10 cellular contexts compared by ENCODE assay signal in the genomic region with DNA sequence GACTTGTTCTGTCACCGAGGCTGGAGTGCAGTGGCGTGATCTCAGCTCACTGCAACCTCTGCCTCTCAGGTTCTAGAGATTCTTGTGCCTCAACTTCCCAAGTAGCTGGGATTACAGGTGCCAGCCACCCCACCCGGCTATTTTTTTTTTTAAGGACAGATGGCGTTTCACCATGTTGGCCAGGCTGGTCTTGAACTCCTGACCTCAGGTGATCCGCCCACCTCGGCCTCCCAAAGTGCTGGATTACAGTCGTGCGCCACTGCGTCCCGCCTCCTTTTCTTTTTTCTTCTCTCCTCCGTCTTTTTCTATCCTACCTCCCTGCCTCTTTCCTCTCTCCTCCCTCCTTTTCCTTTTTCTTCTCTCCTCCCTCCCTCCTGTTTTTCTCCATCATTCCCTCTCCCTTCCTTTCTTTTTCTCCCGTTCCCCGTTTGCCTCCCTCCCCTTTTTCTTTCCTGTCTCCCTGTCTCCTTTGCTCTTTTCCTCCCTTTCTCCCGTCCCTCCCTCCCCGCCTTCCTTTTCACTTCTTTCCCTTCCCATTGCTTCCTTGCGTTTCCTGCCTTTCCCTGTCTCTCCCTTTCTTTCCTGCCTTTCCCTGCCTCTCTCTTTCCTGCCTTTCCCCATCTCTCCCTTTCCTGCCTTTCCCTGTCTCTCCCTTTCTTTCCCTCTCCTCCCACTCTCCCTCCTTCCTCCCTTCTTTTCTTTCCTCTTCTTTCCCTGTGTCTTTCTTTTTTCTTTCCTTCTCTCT. TPM values are rescaled to one million over a fixed set of nuclear protein-coding genes. Genes with fewer than 3 reads are reported as not detected.
A peak's percentile ranks its signal among the peaks of the same experiment; 100 is the strongest.
DNase-seq lines count a peak whose midpoint lies in the region; ATAC-seq, FAIRE-seq and TF ChIP-seq lines count a peak whose summit lies in the region.
"Had no signal": no experiment of that assay in that cellular context is flagged by ENCODE, and none has a peak within 500 bp of the region (broad histone marks: within the 10 kb centered on the region; RNA-seq: fewer than 3 reads in every experiment).

No MANE protein-coding gene starts in this region.

- peaks cover 16% of the 10 kb centered on the region; the same call in 1 of the 2 replicates for H4K20me1 ChIP-seq in GM12878 (ENCODE audit: control insufficient read depth, insufficient read depth)

- in situ Hi-C loops in GM12878 (cut with MboI): no loop called here

- peak overlapping the region; percentile 38 for H3K4me2 ChIP-seq in GM12878 (ENCODE audit: control insufficient read depth, insufficient read depth)

- no peak for TF ChIP-seq RAD21 in GM12878 (IDR thresholded peaks at IDR 0.05; ENCODE audit: insufficient read depth, low read depth, low read length)

- TF ChIP-seq POLR2A in GM12878 (IDR thresholded peaks at IDR 0.05; ENCODE audit: low read depth, low read length): no peak

- intact Hi-C loops in A673 (cut with micrococcal nuclease; ENCODE audit: unreplicated experiment) (loop anchor here (2.0 kb wide), 1 partner anchor 59 kb away; the partner anchor contains the start of gene ASMTL), GM12878 (cut with micrococcal nuclease; ENCODE audit: unreplicated experiment) (loop anchor here (2.0 kb wide), 2 partner anchors 71 to 147 kb away; no protein-coding TSS in a partner anchor), mucosa of descending colon (cut with DNase I, micrococcal nuclease) (no loop called here)

- POLR2A ChIA-PET in A673 (lab: Charles Lee; ENCODE audit: low non-redundant PET): no interaction called here
- POLR2A ChIA-PET in GM12878 (lab: Charles Lee): no interaction called here

- 89% methylated on average over 11 of the region's 16 CpGs for WGBS in GM12878 (ENCODE audit: insufficient coverage, insufficient replicate concordance, low lambda C conversion rate, missing lambda C conversion rate)

- H3K4me3 ChIP-seq in A673 (ENCODE audit: low read depth, low read length, poor library complexity, severe bottlenecking) (peak overlapping the region; percentile 100), HUES6 (ENCODE audit: low read depth, low read length) (peak overlapping the region; percentile 99; the same call in 1 of the 2 replicates), GM12878 (peak overlapping the region; percentile 75; the same call in 1 of the 2 replicates), mucosa of descending colon (no peak overlapping the region)

- ATAC-seq in GM12878 (no peak), mucosa of descending colon (no peak), GM18511 (IDR thresholded peaks at IDR 0.05; ENCODE audit: unreplicated experiment) (no peak), GM19452 (IDR thresholded peaks at IDR 0.05; ENCODE audit: unreplicated experiment) (no peak), HG03175 (IDR thresholded peaks at IDR 0.05; ENCODE audit: unreplicated experiment) (no peak)

- H3K79me2 ChIP-seq in GM12878 (ENCODE audit: control insufficient read depth, insufficient read depth, low read length): peaks cover 60% of the 10 kb centered on the region

- SMC1A ChIA-PET in GM12878 (lab: Charles Lee; ENCODE audit: uncharacterized antibody, unreplicated experiment): no interaction called here

- TF ChIP-seq CTCF in A673 (conservative IDR thresholded peaks at IDR 0.05; ENCODE audit: low read depth, low read length) (no peak), GM12878 (IDR thresholded peaks at IDR 0.05 in 2 of 3, conservative IDR thresholded peaks at IDR 0.05 in 1 of 3; ENCODE audit: control insufficient read depth in 2 of 3, extremely low read depth in 1 of 3, insufficient read depth in 1 of 3, low read depth in 3 of 3, low read length in 3 of 3) (no peak), mucosa of descending colon (IDR thresholded peaks at IDR 0.05) (no peak)

- H3K27ac ChIP-seq in A673 (ENCODE audit: low read depth, low read length, poor library complexity, severe bottlenecking): peak overlapping the region; percentile 72
- no peak overlapping the region for H3K27ac ChIP-seq in HUES6 (ENCODE audit: low read depth, low read length)
- no peak overlapping the region for H3K27ac ChIP-seq in GM12878 (ENCODE audit: control insufficient read depth, insufficient read depth)

- H3K27me3 ChIP-seq in A673 (replicated peaks; ENCODE audit: insufficient read depth, low read depth, low read length, poor library complexity) (no peaks in the 10 kb centered on the region), HUES6 (ENCODE audit: control insufficient read depth, insufficient read depth, low read length) (no peaks in the 10 kb centered on the region), GM12878 (replicated peaks in 1 of 2; ENCODE audit: control insufficient read depth in 2 of 2, insufficient read depth in 2 of 2, low read length in 1 of 2) (no peaks in the 10 kb centered on the region)

- RAD21 ChIA-PET in GM12878 (lab: Charles Lee; ENCODE audit: unreplicated experiment): no interaction called here

- H3K36me3 ChIP-seq in A673 (ENCODE audit: insufficient read depth, low read length, poor library complexity, severe bottlenecking): peaks cover 28% of the 10 kb centered on the region
- H3K36me3 ChIP-seq in HUES6 (ENCODE audit: control insufficient read depth, insufficient read depth, low read length): peaks cover 59% of the 10 kb centered on the region
- peaks cover 7 to 17% of the 10 kb centered on the region in 2 experiments; a peak in 3 of 4 replicates for H3K36me3 ChIP-seq in GM12878 (ENCODE audit: control insufficient read depth in 2 of 2, insufficient read depth in 2 of 2, low read length in 1 of 2)
- H3K36me3 ChIP-seq in mucosa of descending colon (ENCODE audit: low read depth): peaks cover 3% of the 10 kb centered on the region

- no peak for FAIRE-seq in GM12878 (lab: Jason Lieb, UNC)

- H2AFZ ChIP-seq in GM12878 (ENCODE audit: control insufficient read depth, low read depth, low read length): no peak overlapping the region

- CTCF ChIA-PET in A673 (lab: Charles Lee): no interaction called here
- CTCF ChIA-PET in GM12878 (lab: Yijun Ruan, JAX): no interaction called here

- H3K9me3 ChIP-seq in A673 (ENCODE audit: low read depth, low read length, poor library complexity, severe bottlenecking): no peaks in the 10 kb centered on the region
- H3K9me3 ChIP-seq in HUES6 (ENCODE audit: control insufficient read depth, insufficient read depth, low read depth, low read length): no peaks in the 10 kb centered on the region
- no peaks in the 10 kb centered on the region for H3K9me3 ChIP-seq in GM12878 (replicated peaks; ENCODE audit: control insufficient read depth, insufficient read depth, low read length)
- no peaks in the 10 kb centered on the region for H3K9me3 ChIP-seq in mucosa of descending colon

- DNase-seq in A673 (ENCODE audit: low spot score) (no peak), GM12878 (ENCODE audit: low read depth, low spot score) (no peak), mucosa of descending colon (peak in 2 of 3 donors; percentile 20 to 33), ureter (ENCODE audit: low spot score) (no peak)
- DNase-seq: midbrain, T-helper 9 cell had no signal

- peak overlapping the region; percentile 27 for H3K9ac ChIP-seq in HUES6 (ENCODE audit: low read length)
- no peak overlapping the region; the same call in 1 of the 2 replicates for H3K9ac ChIP-seq in GM12878 (ENCODE audit: control insufficient read depth, insufficient read depth, low read length)

- BruUV-seq in A673 (replicated peaks; lab: Mats Ljungman, UMichigan) (no TSS peak), GM12878 (replicated peaks; lab: Mats Ljungman, UMichigan) (no TSS peak)

- H3K4me1 ChIP-seq in A673 (ENCODE audit: insufficient read depth, low read length, poor library complexity, severe bottlenecking) (peaks cover 28% of the 10 kb centered on the region), HUES6 (ENCODE audit: control insufficient read depth, insufficient read depth, low read length) (peaks cover 11% of the 10 kb centered on the region), GM12878 (ENCODE audit: control insufficient read depth, insufficient read depth, low read length) (peaks cover 8% of the 10 kb centered on the region), mucosa of descending colon (ENCODE audit: low read depth) (peaks cover 17% of the 10 kb centered on the region)

- TF ChIP-seq EP300 in GM12878 (IDR thresholded peaks at IDR 0.05; ENCODE audit: borderline replicate concordance in 1 of 2, control insufficient read depth in 1 of 2, low read depth in 2 of 2, low read length in 2 of 2): no peak

RNA-seq across cellular contexts. Expression of gene SLC25A6, which starts 2.1 kb away (rescaled TPM):
- total RNA-seq in A673 (2021) (423 and 432 TPM in 2 replicates), GM12878 (2014; rRNA removed) (225 and 293 TPM in 2 replicates), GM12878 (2014; rRNA removed; fragmentation: Illumina TruSeq; extraction: Trizol) (261 and 287 TPM in 2 replicates), GM12878 (2021) (632 and 654 TPM in 2 replicates), mucosa of descending colon (100 to 1,000 TPM; 435 to 455 (median 450) TPM), ureter (391 TPM)
- total RNA-seq in GM12878 (2013; cell fraction: nucleolus; rRNA removed): 200 and 249 TPM in 2 replicates
- polyA plus RNA-seq in GM12878 (2011; ENCODE audit: low read depth): 286 TPM
- polyA plus RNA-seq in GM12878 (2011; rRNA removed) (157 and 352 TPM in 2 replicates), GM12878 (2014; fragmentation: Illumina TruSeq; extraction: Trizol) (34.2 and 187 TPM in 2 replicates), GM12878 (2014; fragmentation: Nextera tagmentation; extraction: Ambion mirVana) (100 to 1,000 TPM in 1 of 2 experiments, 10 to 100 TPM in 1; 61.9 to 127 TPM), GM12878 (2014; rRNA removed) (642 and 753 TPM in 2 replicates), GM12878 (2016; fragmentation: Nextera tagmentation; extraction: Ambion mirVana) (100 to 1,000 TPM; 447 to 454 TPM)
- polyA plus RNA-seq in GM12878 (2011; cell fraction: cytosol; rRNA removed): 683 and 869 TPM in 2 replicates
- 295 and 304 TPM in 2 replicates for polyA plus RNA-seq in GM12878 (2011; cell fraction: nucleus; rRNA removed)
- polyA plus RNA-seq in GM12878 (2012): 757 and 810 TPM in 2 replicates
- 274 and 515 TPM in 2 replicates for polyA minus RNA-seq in GM12878 (2011; rRNA and poly(A)+ RNA removed)
- 253 and 254 TPM in 2 replicates for polyA minus RNA-seq in GM12878 (2011; cell fraction: cytosol; rRNA and poly(A)+ RNA removed)
- 107 and 179 TPM in 2 replicates for polyA minus RNA-seq in GM12878 (2011; cell fraction: nucleus; rRNA and poly(A)+ RNA removed)

RNA-seq across cellular contexts. Expression of gene IL3RA, which starts 57.5 kb away (rescaled TPM):
- 0.49 and 0.52 TPM in 2 replicates for total RNA-seq in A673 (2021)
- 72.9 and 75.8 TPM in 2 replicates for total RNA-seq in GM12878 (2013; cell fraction: nucleolus; rRNA removed)
- 28.0 and 28.1 TPM in 2 replicates for total RNA-seq in GM12878 (2014; rRNA removed)
- 14.1 and 14.3 TPM in 2 replicates for total RNA-seq in GM12878 (2014; rRNA removed; fragmentation: Illumina TruSeq; extraction: Trizol)
- total RNA-seq in GM12878 (2021): 19.5 and 21.1 TPM in 2 replicates
- polyA plus RNA-seq in GM12878 (2011; ENCODE audit: low read depth): 10.7 TPM
- polyA plus RNA-seq in GM12878 (2011; rRNA removed): 22.5 and 31.1 TPM in 2 replicates
- 36.2 and 38.5 TPM in 2 replicates for polyA plus RNA-seq in GM12878 (2011; cell fraction: cytosol; rRNA removed)
- 21.5 and 44.5 TPM in 2 replicates for polyA plus RNA-seq in GM12878 (2011; cell fraction: nucleus; rRNA removed)
- 24.2 and 25.0 TPM in 2 replicates for polyA plus RNA-seq in GM12878 (2012)
- 15.0 and 23.5 TPM in 2 replicates for polyA plus RNA-seq in GM12878 (2014; fragmentation: Illumina TruSeq; extraction: Trizol)
- polyA plus RNA-seq in GM12878 (2014; fragmentation: Nextera tagmentation; extraction: Ambion mirVana): 1 to 10 TPM; 2.1 to 4.5 TPM
- 22.9 and 25.4 TPM in 2 replicates for polyA plus RNA-seq in GM12878 (2014; rRNA removed)
- polyA plus RNA-seq in GM12878 (2016; fragmentation: Nextera tagmentation; extraction: Ambion mirVana): 10 to 100 TPM; 14.7 to 16.4 TPM
- 51.6 and 62.0 TPM in 2 replicates for polyA minus RNA-seq in GM12878 (2011; rRNA and poly(A)+ RNA removed)
- 9.1 and 13.1 TPM in 2 replicates for polyA minus RNA-seq in GM12878 (2011; cell fraction: cytosol; rRNA and poly(A)+ RNA removed)
- 25.9 and 33.0 TPM in 2 replicates for polyA minus RNA-seq in GM12878 (2011; cell fraction: nucleus; rRNA and poly(A)+ RNA removed)
- 10 to 100 TPM in 1 of 3 donors, 1 to 10 TPM in 2; 6.3 to 11.6 (median 8.5) TPM for total RNA-seq in mucosa of descending colon
- 7.4 TPM for total RNA-seq in ureter

RNA-seq across cellular contexts. Expression of gene ASMTL, which starts 58.7 kb away (rescaled TPM):
- total RNA-seq in A673 (2021): 24.9 and 33.5 TPM in 2 replicates
- total RNA-seq in GM12878 (2013; cell fraction: nucleolus; rRNA removed): 32.4 and 34.7 TPM in 2 replicates
- total RNA-seq in GM12878 (2014; rRNA removed): 21.7 and 32.2 TPM in 2 replicates
- total RNA-seq in GM12878 (2014; rRNA removed; fragmentation: Illumina TruSeq; extraction: Trizol): 15.5 and 18.1 TPM in 2 replicates
- total RNA-seq in GM12878 (2021): 46.6 and 46.8 TPM in 2 replicates
- 14.8 TPM for polyA plus RNA-seq in GM12878 (2011; ENCODE audit: low read depth)
- 24.5 and 51.9 TPM in 2 replicates for polyA plus RNA-seq in GM12878 (2011; rRNA removed)
- 54.2 and 67.8 TPM in 2 replicates for polyA plus RNA-seq in GM12878 (2011; cell fraction: cytosol; rRNA removed)
- polyA plus RNA-seq in GM12878 (2011; cell fraction: nucleus; rRNA removed): 97.6 and 127 TPM in 2 replicates
- 42.3 and 47.5 TPM in 2 replicates for polyA plus RNA-seq in GM12878 (2012)
- polyA plus RNA-seq in GM12878 (2014; fragmentation: Illumina TruSeq; extraction: Trizol): 8.5 and 14.3 TPM in 2 replicates
- polyA plus RNA-seq in GM12878 (2014; fragmentation: Nextera tagmentation; extraction: Ambion mirVana): 1 to 10 TPM; 1.6 to 3.8 TPM
- polyA plus RNA-seq in GM12878 (2014; rRNA removed): 44.6 and 48.4 TPM in 2 replicates
- 10 to 100 TPM; 32.1 to 34.4 TPM for polyA plus RNA-seq in GM12878 (2016; fragmentation: Nextera tagmentation; extraction: Ambion mirVana)
- polyA minus RNA-seq in GM12878 (2011; rRNA and poly(A)+ RNA removed): 31.2 and 53.8 TPM in 2 replicates
- 20.7 and 21.2 TPM in 2 replicates for polyA minus RNA-seq in GM12878 (2011; cell fraction: cytosol; rRNA and poly(A)+ RNA removed)
- polyA minus RNA-seq in GM12878 (2011; cell fraction: nucleus; rRNA and poly(A)+ RNA removed): 17.2 and 27.9 TPM in 2 replicates
- 10 to 100 TPM; 15.6 to 32.0 (median 18.8) TPM for total RNA-seq in mucosa of descending colon
- total RNA-seq in ureter: 32.5 TPM

Comparison
In these comparisons a context has a peak if more than half of its experiments do, and no peak if none do; other contexts are left out.
1. DNase-seq: peak in mucosa of descending colon (2 of 3); none in A673 (single experiment), GM12878 (single experiment) and ureter (single experiment).
2. intact Hi-C loops: an anchor here in A673 (2.0 kb wide) and GM12878 (2.0 kb wide); none called in mucosa of descending colon.